ENCODE assay signal across 18 cellular contexts in the genomic region with DNA sequence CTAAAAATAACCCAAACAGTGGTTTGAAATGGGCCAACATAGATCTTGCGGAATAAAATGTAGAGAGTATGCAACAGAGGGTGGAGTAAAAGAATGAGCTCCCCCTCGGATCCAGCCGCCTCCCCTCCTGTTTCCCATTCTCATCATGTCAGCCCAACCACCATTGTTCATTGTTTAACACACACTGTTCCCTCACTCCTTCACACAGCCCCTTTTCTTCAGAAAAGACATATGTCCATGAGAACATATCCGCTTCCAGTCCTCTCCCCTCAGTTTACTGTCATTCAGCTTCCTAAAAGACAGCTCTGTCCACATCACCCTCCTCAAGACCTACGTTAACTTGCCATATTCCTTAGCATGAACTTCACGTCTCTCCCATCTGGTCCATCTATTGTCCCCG.
DNase-seq lines count a peak whose midpoint lies in the region; ATAC-seq and TF ChIP-seq lines count a peak whose summit lies in the region.
"Had no signal": no experiment of that assay in that cellular context is flagged by ENCODE, and none has a peak within 500 bp of the region (broad histone marks: within the 10 kb centered on the region; RNA-seq: fewer than 3 reads in every experiment).

No MANE protein-coding gene starts in this region.

- WGBS in sigmoid colon, 2 donors, result 93 to 94% methylated on average over 7 of the region's 7 CpGs

- no peak for TF ChIP-seq POLR2A in sigmoid colon (IDR thresholded peaks at IDR 0.05)

- intact Hi-C loops in posterior cingulate gyrus (cut with DNase I) (no loop called here), sigmoid colon (cut with DNase I) (no loop called here)

- H3K79me2 ChIP-seq in GM23338 (replicated peaks; ENCODE audit: insufficient read depth), result no peaks in the 10 kb centered on the region

- no peak overlapping the region for H3K27ac Mint-ChIP-seq in GM23338
- 0 out of 2 replicates have a peak overlapping the region, but pooled peaks have one; percentile 0 for H3K27ac Mint-ChIP-seq in WTC11
- H3K27ac Mint-ChIP-seq: CD4-positive, CD25-positive, alpha-beta regulatory T cell had no signal

- no peaks in the 10 kb centered on the region for H3K9me3 Mint-ChIP-seq in GM23338
- H3K9me3 Mint-ChIP-seq in WTC11, result no peaks in the 10 kb centered on the region
- H3K9me3 Mint-ChIP-seq: CD4-positive, CD25-positive, alpha-beta regulatory T cell had no signal

- H3K27ac ChIP-seq in GM23338 (ENCODE audit: low read depth) (no peak overlapping the region), sigmoid colon (no peak overlapping the region)
- H3K27ac ChIP-seq: A549, GM23248, SJCRH30 had no signal

- CTCF ChIA-PET in WTC11 (lab: Charles Lee), result interaction anchor here (0.6 to 1.1 kb wide), 2 partner anchors 33 to 115 kb away, joined by 3 to 5 read pairs; no protein-coding TSS in a partner anchor

- H3K27me3 Mint-ChIP-seq in GM23338 (ENCODE audit: insufficient read depth, low read depth, poor library complexity) (no peaks in the 10 kb centered on the region), WTC11 (ENCODE audit: low read depth) (no peaks in the 10 kb centered on the region)
- H3K27me3 Mint-ChIP-seq: CD4-positive, CD25-positive, alpha-beta regulatory T cell had no signal

- H3K36me3 Mint-ChIP-seq in GM23338 (ENCODE audit: low read depth) (no peaks in the 10 kb centered on the region), WTC11 (no peaks in the 10 kb centered on the region)
- H3K36me3 Mint-ChIP-seq: CD4-positive, CD25-positive, alpha-beta regulatory T cell had no signal

- H3F3A ChIP-seq in GM23338 (replicated peaks; ENCODE audit: low read depth), result no peaks in the 10 kb centered on the region

- H4K20me1 ChIP-seq in GM23338 (replicated peaks; ENCODE audit: insufficient read depth), result no peaks in the 10 kb centered on the region

- H3K9me3 ChIP-seq in sigmoid colon, result no peaks in the 10 kb centered on the region
- H3K9me3 ChIP-seq: A549, SJCRH30 had no signal

- H3K4me1 Mint-ChIP-seq in GM23338 (peaks cover 5% of the 10 kb centered on the region; the same call in 2 of the 3 replicates), WTC11 (no peaks in the 10 kb centered on the region)

- no peak for TF ChIP-seq EP300 in sigmoid colon (IDR thresholded peaks at IDR 0.05)

- H3K36me3 ChIP-seq in GM23338 (ENCODE audit: insufficient read depth) (no peaks in the 10 kb centered on the region), sigmoid colon (no peaks in the 10 kb centered on the region)
- H3K36me3 ChIP-seq: SJCRH30 had no signal

- no peak overlapping the region for H2AFZ ChIP-seq in GM23338
- H2AFZ ChIP-seq: GM23248 had no signal

- no peaks in the 10 kb centered on the region for H3K9me2 ChIP-seq in GM23338 (ENCODE audit: insufficient read depth)

- POLR2A ChIA-PET in WTC11 (lab: Charles Lee), result no interaction called here

- no peak overlapping the region for H3K4me3 ChIP-seq in GM23338
- H3K4me3 ChIP-seq in sigmoid colon, result no peak overlapping the region
- H3K4me3 ChIP-seq: A549, GM23248, SJCRH30 had no signal

- peaks cover 5% of the 10 kb centered on the region; the same call in 1 of the 2 replicates for H3K4me1 ChIP-seq in GM23338 (ENCODE audit: insufficient read depth)
- no peaks in the 10 kb centered on the region for H3K4me1 ChIP-seq in sigmoid colon
- H3K4me1 ChIP-seq: A549 had no signal

- H3K27me3 ChIP-seq in GM23338 (ENCODE audit: insufficient read depth) (no peaks in the 10 kb centered on the region), sigmoid colon (no peaks in the 10 kb centered on the region)
- H3K27me3 ChIP-seq: SJCRH30 had no signal

- peak; percentile 53 for ATAC-seq in GM23338
- no peak for ATAC-seq in WTC11
- ATAC-seq: A549 had no signal

- no peak overlapping the region for H3K4me3 Mint-ChIP-seq in GM23338
- no peak overlapping the region for H3K4me3 Mint-ChIP-seq in WTC11
- H3K4me3 Mint-ChIP-seq: CD4-positive, CD25-positive, alpha-beta regulatory T cell had no signal

- DNase-seq in GM23338 (ENCODE audit: low spot score) (no peak), WTC11 (ENCODE audit: low spot score) (no peak), hippocampal formation (lab: John Stamatoyannopoulos, UW) (peak; percentile 37 to 68), posterior cingulate gyrus (peak in 6 of 10 donors; percentile 24 to 86 (median 42)), kidney glomerular epithelial cell (lab: John Stamatoyannopoulos, UW) (no peak), sigmoid colon (no peak), COLO829 (ENCODE audit: low spot score) (no peak)
- DNase-seq: CD4-positive, CD25-positive, alpha-beta regulatory T cell; DMS79 treated with DMSO at 0.1 percent for 48 hours; GM23248; KG1; NCI-H1105; NCI-H1694 treated with DMSO at 0.1 percent for 48 hours; NCI-H2171 treated with DMSO at 0.1 percent for 48 hours; NCI-H510A; NCI-H82; SJCRH30 had no signal

- TF ChIP-seq CTCF in GM23338 (conservative IDR thresholded peaks at IDR 0.05; ENCODE audit: low read depth in 2 of 2) (no peak), WTC11 (IDR thresholded peaks at IDR 0.05) (no peak), sigmoid colon (IDR thresholded peaks at IDR 0.05) (no peak)

- H3K4me2 ChIP-seq in GM23338, result no peak overlapping the region
- H3K4me2 ChIP-seq: A549 had no signal

TF ChIP-seq in GM23338, 12 proteins besides CTCF, POLR2A, EP300 and RAD21 (continues in another document):
- TF ChIP-seq NANOG (IDR thresholded peaks at IDR 0.05; ENCODE audit: borderline replicate concordance) (no peak), EZH2phosphoT487 (IDR thresholded peaks at IDR 0.05; ENCODE audit: unreplicated experiment) (no peak)
- TF ChIP-seq, protein P1, sequence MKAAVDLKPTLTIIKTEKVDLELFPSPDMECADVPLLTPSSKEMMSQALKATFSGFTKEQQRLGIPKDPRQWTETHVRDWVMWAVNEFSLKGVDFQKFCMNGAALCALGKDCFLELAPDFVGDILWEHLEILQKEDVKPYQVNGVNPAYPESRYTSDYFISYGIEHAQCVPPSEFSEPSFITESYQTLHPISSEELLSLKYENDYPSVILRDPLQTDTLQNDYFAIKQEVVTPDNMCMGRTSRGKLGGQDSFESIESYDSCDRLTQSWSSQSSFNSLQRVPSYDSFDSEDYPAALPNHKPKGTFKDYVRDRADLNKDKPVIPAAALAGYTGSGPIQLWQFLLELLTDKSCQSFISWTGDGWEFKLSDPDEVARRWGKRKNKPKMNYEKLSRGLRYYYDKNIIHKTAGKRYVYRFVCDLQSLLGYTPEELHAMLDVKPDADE (IDR thresholded peaks at IDR 0.05), result no peak

TF ChIP-seq in WTC11, 78 proteins besides CTCF, POLR2A, EP300 and RAD21:
- TF ChIP-seq JUN (CRISPR knock-in tag; IDR thresholded peaks at IDR 0.05) (no peak), GABPB1 (CRISPR knock-in tag; IDR thresholded peaks at IDR 0.05) (no peak), FOXK1 (CRISPR knock-in tag; IDR thresholded peaks at IDR 0.05) (no peak), ZNF121 (CRISPR knock-in tag; IDR thresholded peaks at IDR 0.05) (no peak), NFYB (CRISPR knock-in tag; conservative IDR thresholded peaks at IDR 0.05; ENCODE audit: low read depth) (no peak), NR2C2 (CRISPR knock-in tag; IDR thresholded peaks at IDR 0.05) (no peak)
- TF ChIP-seq, protein P2, sequence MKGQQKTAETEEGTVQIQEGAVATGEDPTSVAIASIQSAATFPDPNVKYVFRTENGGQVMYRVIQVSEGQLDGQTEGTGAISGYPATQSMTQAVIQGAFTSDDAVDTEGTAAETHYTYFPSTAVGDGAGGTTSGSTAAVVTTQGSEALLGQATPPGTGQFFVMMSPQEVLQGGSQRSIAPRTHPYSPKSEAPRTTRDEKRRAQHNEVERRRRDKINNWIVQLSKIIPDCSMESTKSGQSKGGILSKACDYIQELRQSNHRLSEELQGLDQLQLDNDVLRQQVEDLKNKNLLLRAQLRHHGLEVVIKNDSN (CRISPR knock-in tag; IDR thresholded peaks at IDR 0.05), result no peak
- TF ChIP-seq, protein P3, sequence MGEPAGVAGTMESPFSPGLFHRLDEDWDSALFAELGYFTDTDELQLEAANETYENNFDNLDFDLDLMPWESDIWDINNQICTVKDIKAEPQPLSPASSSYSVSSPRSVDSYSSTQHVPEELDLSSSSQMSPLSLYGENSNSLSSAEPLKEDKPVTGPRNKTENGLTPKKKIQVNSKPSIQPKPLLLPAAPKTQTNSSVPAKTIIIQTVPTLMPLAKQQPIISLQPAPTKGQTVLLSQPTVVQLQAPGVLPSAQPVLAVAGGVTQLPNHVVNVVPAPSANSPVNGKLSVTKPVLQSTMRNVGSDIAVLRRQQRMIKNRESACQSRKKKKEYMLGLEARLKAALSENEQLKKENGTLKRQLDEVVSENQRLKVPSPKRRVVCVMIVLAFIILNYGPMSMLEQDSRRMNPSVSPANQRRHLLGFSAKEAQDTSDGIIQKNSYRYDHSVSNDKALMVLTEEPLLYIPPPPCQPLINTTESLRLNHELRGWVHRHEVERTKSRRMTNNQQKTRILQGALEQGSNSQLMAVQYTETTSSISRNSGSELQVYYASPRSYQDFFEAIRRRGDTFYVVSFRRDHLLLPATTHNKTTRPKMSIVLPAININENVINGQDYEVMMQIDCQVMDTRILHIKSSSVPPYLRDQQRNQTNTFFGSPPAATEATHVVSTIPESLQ (CRISPR knock-in tag; IDR thresholded peaks at IDR 0.05), result no peak

Comparison
In these comparisons a context has a peak if more than half of its experiments do, and no peak if none do; other contexts are left out.
1. DNase-seq: peak in hippocampal formation (2 of 2) and posterior cingulate gyrus (6 of 10); none in GM23338 (single experiment), WTC11 (single experiment), kidney glomerular epithelial cell (single experiment), sigmoid colon (single experiment) and COLO829 (single experiment).